8 cellular contexts compared by ENCODE assay signal in the genomic region with DNA sequence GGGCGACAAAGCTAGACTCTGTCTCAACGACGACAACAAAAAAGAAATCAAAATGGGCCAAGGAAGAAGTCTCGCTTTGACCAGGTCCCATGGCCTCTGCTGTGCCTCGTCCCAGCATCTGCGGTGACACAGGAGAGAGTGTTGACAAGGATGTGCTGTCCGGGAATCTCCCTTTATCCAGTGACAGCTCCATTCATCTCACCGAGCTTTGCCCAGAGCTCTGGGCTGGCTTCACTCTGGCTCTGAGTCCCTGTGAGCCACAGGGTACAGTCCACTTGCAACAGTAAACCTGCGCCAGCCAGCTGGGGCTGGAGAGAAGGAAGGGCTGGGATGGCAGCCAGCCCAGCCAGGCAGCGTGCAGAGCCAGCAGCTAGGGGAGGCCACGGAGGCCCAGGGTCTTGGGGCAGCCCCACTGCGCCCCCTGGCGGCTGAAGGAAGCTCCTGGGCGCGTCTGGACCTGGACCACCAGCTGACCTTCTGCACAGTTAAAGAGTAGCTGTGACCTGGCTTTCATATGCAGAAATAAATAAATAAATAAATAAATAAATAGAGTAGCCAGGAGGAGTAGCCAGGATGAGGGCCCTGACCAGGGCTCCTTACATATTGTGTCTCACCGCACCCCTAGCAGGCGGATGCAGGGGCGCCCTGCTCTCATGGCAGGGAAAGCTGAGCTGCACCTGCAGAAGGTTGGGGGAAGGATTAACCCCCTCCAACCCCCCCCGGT. TPM values are rescaled to one million over a fixed set of nuclear protein-coding genes. Genes with fewer than 3 reads are reported as not detected.
A peak's percentile ranks its signal among the peaks of the same experiment; 100 is the strongest.
DNase-seq lines count a peak whose midpoint lies in the region; ATAC-seq and TF ChIP-seq lines count a peak whose summit lies in the region.

No MANE protein-coding gene starts in this region.

- no peak for ATAC-seq in GM19467 (IDR thresholded peaks at IDR 0.05; ENCODE audit: unreplicated experiment)

- H3K27me3 ChIP-seq in neutrophil: no peaks in the 10 kb centered on the region
- no peaks in the 10 kb centered on the region for H3K27me3 ChIP-seq in stomach

- TF ChIP-seq CTCF in GM12872 (IDR thresholded peaks at IDR 0.05; ENCODE audit: insufficient read depth, low read depth, low read length) (peak; percentile 93), LNCAP (IDR thresholded peaks at IDR 0.05) (peak; percentile 79), fibroblast of villous mesenchyme (IDR thresholded peaks at IDR 0.05; ENCODE audit: insufficient read depth, low read depth, low read length) (peak; percentile 96), neutrophil (IDR thresholded peaks at IDR 0.05) (peak; percentile 78), stomach (IDR thresholded peaks at IDR 0.05) (peak in 5 of 7 experiments; percentile 86 to 95 (median 90))

- H3K4me3 ChIP-seq in fibroblast of villous mesenchyme (ENCODE audit: low read depth, low read length) (no peak overlapping the region), neutrophil (ENCODE audit: low read depth in 1 of 2, low read length in 1 of 2) (no peak overlapping the region), stomach (no peak overlapping the region)

- intact Hi-C loops in stomach (cut with DNase I; ENCODE audit: low total_unique reads): no loop called here

- H3K36me3 ChIP-seq in neutrophil (no peaks in the 10 kb centered on the region), stomach (no peaks in the 10 kb centered on the region)

- WGBS in stomach, 5 donors: 25 to 35% (median 28%) methylated on average over 16 to 19 of the region's 19 CpGs

- no peak for TF ChIP-seq EP300 in stomach (IDR thresholded peaks at IDR 0.05)

- H3K4me1 ChIP-seq in neutrophil (ENCODE audit: control insufficient read depth in 1 of 2, insufficient read depth in 1 of 2, low read depth in 1 of 2, low read length in 1 of 2) (peaks cover 3 to 4% of the 10 kb centered on the region in 2 experiments), stomach (peaks cover 14 to 31% (median 24%) of the 10 kb centered on the region in 4 donors)

- H3K9me3 ChIP-seq in neutrophil (no peaks in the 10 kb centered on the region), stomach (no peaks in the 10 kb centered on the region)

- H3K27ac ChIP-seq in neutrophil (no peak overlapping the region), stomach (peak overlapping the region; percentile 35 to 82 (median 49))

- peak; percentile 94 for DNase-seq in RPMI8226
- peak; percentile 62 for DNase-seq in activated T-helper 9 cell treated with anti-CD3 and anti-CD28 coated beads, Interleukin-2, amount 50 U/mL, for 16 hours (ENCODE audit: low read depth)
- peak; percentile 96 for DNase-seq in fibroblast of villous mesenchyme (ENCODE audit: low read depth)
- DNase-seq in stomach: peak; percentile 95

- no peak for TF ChIP-seq POLR2A in stomach (IDR thresholded peaks at IDR 0.05)

RNA-seq across cellular contexts. Expression of a gene that starts 29.7 kb away (rescaled TPM):
- 1,401 and 1,535 TPM in 2 replicates for total RNA-seq in fibroblast of villous mesenchyme
- total RNA-seq in stomach: 100 to 1,000 TPM; 206 to 463 (median 362) TPM
- 100 to 1,000 TPM; 271 to 577 (median 338) TPM for polyA plus RNA-seq in stomach

RNA-seq across cellular contexts. Expression of a gene that starts 31.4 kb away (rescaled TPM):
- total RNA-seq in fibroblast of villous mesenchyme (51.4 and 56.0 TPM in 2 replicates), stomach (100 to 1,000 TPM in 2 of 5 donors, 10 to 100 TPM in 3; 75.0 to 198 (median 99.2) TPM)
- 10 to 100 TPM; 15.6 to 21.6 (median 18.0) TPM for polyA plus RNA-seq in stomach
